16 cellular contexts compared by ENCODE assay signal in the genomic region with DNA sequence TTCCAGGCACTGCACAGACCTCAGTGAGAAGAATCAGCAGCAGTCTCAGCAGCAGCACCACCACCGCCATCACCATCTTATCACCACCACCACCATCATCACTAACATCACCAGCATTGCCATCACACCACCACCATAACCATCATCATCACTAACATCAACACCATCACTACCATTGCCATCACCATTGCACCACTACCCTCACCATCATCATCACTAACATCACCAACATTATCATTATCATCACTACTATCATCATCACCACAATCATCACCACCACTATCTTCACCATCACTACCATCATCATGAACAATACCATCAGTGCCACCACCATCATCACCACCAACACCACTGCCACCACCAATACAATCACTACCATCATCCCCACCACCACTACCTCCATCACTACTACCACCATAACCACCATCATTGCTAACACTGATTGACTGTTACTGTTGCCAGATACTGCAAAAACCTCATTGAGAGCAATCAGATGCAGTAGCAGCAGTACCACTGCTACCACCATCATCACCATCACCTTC.
DNase-seq lines count a peak whose midpoint lies in the region; ATAC-seq, FAIRE-seq and TF ChIP-seq lines count a peak whose summit lies in the region.
"Had no signal": no experiment of that assay in that cellular context is flagged by ENCODE, and none has a peak within 500 bp of the region (broad histone marks: within the 10 kb centered on the region; RNA-seq: fewer than 3 reads in every experiment).

No MANE protein-coding gene starts in this region.

- in situ Hi-C loops in HepG2 (cut with HindIII; ENCODE audit: extremely low pct_ligation_motif_present, low pct_unique_long_range_greater_than_20kb) = no loop called here
- in situ Hi-C loops in IMR-90 (cut with MboI; ENCODE audit: low sequenced_read_pairs) = no loop called here

- H2BK15ac ChIP-seq in IMR-90 (ENCODE audit: low read depth, low read length) = peak overlapping the region; percentile 82; the same call in 2 of the 3 replicates

- DNase-seq in HepG2 (ENCODE audit: low spot score) = no peak
- DNase-seq in right lobe of liver = no peak
- DNase-seq in IMR-90 = no peak
- DNase-seq in esophagus muscularis mucosa (ENCODE audit: extremely low spot score) = peak; percentile 29
- no peak for DNase-seq in urothelium cell line (ENCODE audit: low spot score)
- no peak for DNase-seq in stimulated activated CD8-positive, alpha-beta memory T cell treated with anti-CD3 and anti-CD28 coated beads, Interleukin-4, amount 100 ng/mL, for 48 hours
- DNase-seq in dedifferentiated amniotic fluid mesenchymal stem cell (ENCODE audit: extremely low spot score) = no peak
- DNase-seq in coronary artery (ENCODE audit: low spot score) = no peak
- DNase-seq: 8988T; ACHN; CD4-positive, CD25-positive, alpha-beta regulatory T cell; DMS79 had no signal

- H3K79me2 ChIP-seq in HepG2 (ENCODE audit: insufficient read depth, low read length) = no peaks in the 10 kb centered on the region

- intact Hi-C loops in HepG2 (cut with micrococcal nuclease; ENCODE audit: unreplicated experiment) (no loop called here), right lobe of liver (cut with DNase I) (no loop called here), IMR-90 (cut with micrococcal nuclease) (no loop called here), esophagus muscularis mucosa (cut with DNase I) (no loop called here)

- H3K4me2 ChIP-seq in HepG2 (ENCODE audit: low read depth, low read length) = no peak overlapping the region
- no peak overlapping the region for H3K4me2 ChIP-seq in IMR-90 (ENCODE audit: low read depth, low read length)

- H2AFZ ChIP-seq in HepG2 (ENCODE audit: low read length) = no peak overlapping the region
- H2AFZ ChIP-seq in IMR-90 (replicated peaks; ENCODE audit: low read length, poor library complexity) = no peak overlapping the region

- TF ChIP-seq RAD21 in HepG2 (CRISPR knock-in tag; IDR thresholded peaks at IDR 0.05) = no peak
- no peak for TF ChIP-seq RAD21 in IMR-90 (IDR thresholded peaks at IDR 0.05; ENCODE audit: low read length)

- no peak for ATAC-seq in HepG2
- ATAC-seq in right lobe of liver = no peak
- ATAC-seq in IMR-90 (ENCODE audit: low read depth) = no peak
- ATAC-seq: GM12878 had no signal

- no peak overlapping the region for H4K5ac ChIP-seq in IMR-90 (ENCODE audit: low read depth, low read length)

- H3K9ac ChIP-seq in HepG2 (ENCODE audit: insufficient read depth, low read depth, low read length) = no peak overlapping the region
- no peak overlapping the region for H3K9ac ChIP-seq in IMR-90 (ENCODE audit: low read depth, low read length)
- H3K9ac ChIP-seq: BLaER1 treated with 17β-estradiol and CSF1 and Interleukin-3, amounts not matched to agents 10 nM and 100 nM had no signal

- peaks cover 53% of the 10 kb centered on the region for H3K9me1 ChIP-seq in IMR-90 (ENCODE audit: insufficient read depth, low read length)

- H3K14ac ChIP-seq in IMR-90 (replicated peaks; ENCODE audit: low read depth, low read length) = peak overlapping the region; percentile 61; the same call in 1 of the 2 replicates

- H3K18ac ChIP-seq in IMR-90 (ENCODE audit: low read depth, low read length) = no peak overlapping the region

- H3K9me3 ChIP-seq in HepG2 (ENCODE audit: low read length) (no peaks in the 10 kb centered on the region), right lobe of liver (no peaks in the 10 kb centered on the region), IMR-90 (ENCODE audit: control insufficient read depth, insufficient read depth, low read length) (no peaks in the 10 kb centered on the region), esophagus muscularis mucosa (no peaks in the 10 kb centered on the region)
- H3K9me3 ChIP-seq: BLaER1 treated with 17β-estradiol and CSF1 and Interleukin-3, amounts not matched to agents 10 nM and 100 nM had no signal

- dilution Hi-C loops in IMR-90 (cut with HindIII; ENCODE audit: low sequenced_read_pairs, unreplicated experiment) = no loop called here

- FAIRE-seq in HepG2 (lab: Jason Lieb, UNC) = no peak
- FAIRE-seq in urothelium cell line (lab: Jason Lieb, UNC) = peak; percentile 99
- FAIRE-seq: GM12878, GM18507, H54 had no signal

- TF ChIP-seq EP300 in HepG2 (IDR thresholded peaks at IDR 0.05; ENCODE audit: low read depth in 2 of 2, low read length in 2 of 2) = no peak
- no peak for TF ChIP-seq EP300 in HepG2 (CRISPR knock-in tag; IDR thresholded peaks at IDR 0.05; ENCODE audit: borderline replicate concordance)
- TF ChIP-seq EP300 in esophagus muscularis mucosa (IDR thresholded peaks at IDR 0.05) = no peak

- WGBS in HepG2 (ENCODE audit: low lambda C conversion rate) = 93% methylated on average over 1 of the region's 1 CpG
- no CpG with 5 or more reads among the region's 1 CpG for WGBS in right lobe of liver (ENCODE audit: insufficient coverage, low coverage, low lambda C conversion rate, missing lambda C conversion rate)
- 100% methylated on average over 1 of the region's 1 CpG; no CpG with 5 or more reads in 1 of the 2 experiments for WGBS in IMR-90 (ENCODE audit: extremely low coverage in 2 of 2, insufficient read length in 1 of 2), 2 experiments
- 100% methylated on average over 1 of the region's 1 CpG for WGBS in esophagus muscularis mucosa

- H3K23ac ChIP-seq in IMR-90 (ENCODE audit: low read depth, low read length) = peak overlapping the region; percentile 18; the same call in 1 of the 2 replicates

- H2BK5ac ChIP-seq in IMR-90 (ENCODE audit: low read depth, low read length, poor library complexity, severe bottlenecking) = peak overlapping the region; percentile 73

- CTCF ChIA-PET in HepG2 (lab: Yijun Ruan, JAX; ENCODE audit: low intra/inter-chr PET ratio, low total read pairs) = no interaction called here
- CTCF ChIA-PET in IMR-90 (lab: Yijun Ruan, JAX) = no interaction called here

- H3K27ac ChIP-seq in HepG2 (ENCODE audit: extremely low read length, insufficient read depth, low read length) (no peak overlapping the region), right lobe of liver (no peak overlapping the region), IMR-90 (ENCODE audit: insufficient read depth, low read length) (no peak overlapping the region), esophagus muscularis mucosa (replicated peaks in 1 of 4) (no peak overlapping the region), coronary artery (no peak overlapping the region)
- H3K27ac ChIP-seq: BLaER1 treated with 17β-estradiol and CSF1 and Interleukin-3, amounts not matched to agents 10 nM and 100 nM had no signal

- H4K20me1 ChIP-seq in HepG2 (ENCODE audit: insufficient read depth, low read length) (no peaks in the 10 kb centered on the region), IMR-90 (ENCODE audit: insufficient read depth, low read length) (no peaks in the 10 kb centered on the region; the same call in 1 of the 2 replicates)
- H4K20me1 ChIP-seq: BLaER1 treated with 17β-estradiol and CSF1 and Interleukin-3, amounts not matched to agents 10 nM and 100 nM had no signal

- H3K56ac ChIP-seq in IMR-90 (ENCODE audit: extremely low read depth, insufficient read depth, low read length) = no peak overlapping the region

- BruUV-seq in HepG2 (replicated peaks; lab: Mats Ljungman, UMichigan) (no TSS peak), IMR-90 (replicated peaks; lab: Mats Ljungman, UMichigan) (no TSS peak)

- peak overlapping the region; percentile 71 for H3K4ac ChIP-seq in IMR-90 (ENCODE audit: low read depth, low read length)

- peak overlapping the region; percentile 81 for H2BK120ac ChIP-seq in IMR-90 (ENCODE audit: low read depth, low read length)

- H3K4me3 ChIP-seq in HepG2 (replicated peaks in 1 of 3; ENCODE audit: insufficient read depth in 1 of 3, low read depth in 2 of 3, low read length in 3 of 3) (no peak overlapping the region), right lobe of liver (no peak overlapping the region), IMR-90 (ENCODE audit: insufficient read depth, low read depth, low read length) (no peak overlapping the region), esophagus muscularis mucosa (no peak overlapping the region), coronary artery (no peak overlapping the region)
- H3K4me3 ChIP-seq: BLaER1 treated with 17β-estradiol and CSF1 and Interleukin-3, amounts not matched to agents 10 nM and 100 nM; GM12878 had no signal

- no peak overlapping the region for H2AK9ac ChIP-seq in IMR-90 (replicated peaks; ENCODE audit: low read depth, low read length, poor library complexity)

- H3K4me1 ChIP-seq in HepG2 (ENCODE audit: insufficient read depth, low read length) = peaks cover 17% of the 10 kb centered on the region
- H3K4me1 ChIP-seq in right lobe of liver = peaks cover 0 to 14% (median 6%) of the 10 kb centered on the region in 4 donors
- peaks cover 37% of the 10 kb centered on the region for H3K4me1 ChIP-seq in IMR-90 (ENCODE audit: control insufficient read depth, insufficient read depth, low read length)
- H3K4me1 ChIP-seq in esophagus muscularis mucosa = peaks cover 16 to 43% (median 19%) of the 10 kb centered on the region in 4 donors

- peak overlapping the region; percentile 8 to 10; a peak in 2 of 4 replicates for H4K8ac ChIP-seq in IMR-90 (ENCODE audit: low read depth in 2 of 2, low read length in 2 of 2)

- TF ChIP-seq POLR2A in HepG2 (IDR thresholded peaks at IDR 0.05; ENCODE audit: insufficient read depth in 1 of 2, low read depth in 2 of 2, low read length in 2 of 2) (no peak), right lobe of liver (IDR thresholded peaks at IDR 0.05) (no peak), IMR-90 (IDR thresholded peaks at IDR 0.05; ENCODE audit: low read depth, low read length) (no peak), esophagus muscularis mucosa (IDR thresholded peaks at IDR 0.05; ENCODE audit: low read depth) (no peak)

- no peak for TF ChIP-seq CTCF in HepG2 (CRISPR knock-in tag; IDR thresholded peaks at IDR 0.05)
- no peak for TF ChIP-seq CTCF in right lobe of liver (IDR thresholded peaks at IDR 0.05)
- TF ChIP-seq CTCF in IMR-90 (conservative IDR thresholded peaks at IDR 0.05; ENCODE audit: low read depth, low read length) = no peak
- TF ChIP-seq CTCF in esophagus muscularis mucosa (IDR thresholded peaks at IDR 0.05) = no peak
- TF ChIP-seq CTCF in coronary artery (IDR thresholded peaks at IDR 0.05) = no peak

- peaks cover 5 to 70% of the 10 kb centered on the region in 2 experiments; a peak in 2 of 4 replicates for H3K79me1 ChIP-seq in IMR-90 (ENCODE audit: low read depth in 1 of 2, low read length in 2 of 2)

- H4K91ac ChIP-seq in IMR-90 (ENCODE audit: insufficient read depth, low read depth, low read length) = peak overlapping the region; percentile 74; the same call in 1 of the 2 replicates

- no peaks in the 10 kb centered on the region for H3K27me3 ChIP-seq in HepG2 (ENCODE audit: control insufficient read depth in 1 of 2, insufficient read depth in 2 of 2, low read length in 2 of 2)
- no peaks in the 10 kb centered on the region for H3K27me3 ChIP-seq in right lobe of liver
- no peaks in the 10 kb centered on the region for H3K27me3 ChIP-seq in IMR-90 (ENCODE audit: control insufficient read depth, insufficient read depth, low read length)
- H3K27me3 ChIP-seq in esophagus muscularis mucosa = no peaks in the 10 kb centered on the region
- H3K27me3 ChIP-seq: BLaER1 treated with 17β-estradiol and CSF1 and Interleukin-3, amounts not matched to agents 10 nM and 100 nM had no signal

- H2AK5ac ChIP-seq in IMR-90 (ENCODE audit: low read depth, low read length) = peak overlapping the region; percentile 99

- H2BK20ac ChIP-seq in IMR-90 (ENCODE audit: low read depth, low read length) = peak overlapping the region; percentile 86

- POLR2A ChIA-PET in HepG2 (lab: Yijun Ruan, JAX) (no interaction called here), IMR-90 (lab: Charles Lee; ENCODE audit: unreplicated experiment) (no interaction called here)

- H3K36me3 ChIP-seq in HepG2 (replicated peaks in 1 of 2; ENCODE audit: control insufficient read depth in 1 of 2, insufficient read depth in 2 of 2, low read length in 2 of 2) (peaks cover 0 to 5% of the 10 kb centered on the region in 2 experiments; a peak in 2 of 5 replicates), right lobe of liver (peaks cover 0 to 89% (median 49%) of the 10 kb centered on the region in 4 donors), IMR-90 (ENCODE audit: control insufficient read depth, insufficient read depth, low read length) (peaks cover 44% of the 10 kb centered on the region), esophagus muscularis mucosa (peaks cover 4 to 85% (median 49%) of the 10 kb centered on the region in 4 donors)
